In genomic region chr11:2992234-2992999, GRCh38 we compare ENCODE assay signal across 1 cellular context.
TF ChIP-seq lines count a peak whose summit lies in the region.

A gene with protein sequence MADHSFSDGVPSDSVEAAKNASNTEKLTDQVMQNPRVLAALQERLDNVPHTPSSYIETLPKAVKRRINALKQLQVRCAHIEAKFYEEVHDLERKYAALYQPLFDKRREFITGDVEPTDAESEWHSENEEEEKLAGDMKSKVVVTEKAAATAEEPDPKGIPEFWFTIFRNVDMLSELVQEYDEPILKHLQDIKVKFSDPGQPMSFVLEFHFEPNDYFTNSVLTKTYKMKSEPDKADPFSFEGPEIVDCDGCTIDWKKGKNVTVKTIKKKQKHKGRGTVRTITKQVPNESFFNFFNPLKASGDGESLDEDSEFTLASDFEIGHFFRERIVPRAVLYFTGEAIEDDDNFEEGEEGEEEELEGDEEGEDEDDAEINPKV (minus strand): TSS chr11:2992329. CDS start chr11:2979220, 13,109 bp downstream.

TF ChIP-seq in K562, 482 proteins besides CTCF, POLR2A, EP300 and RAD21 (continued from another document):
- TF ChIP-seq, protein P1, sequence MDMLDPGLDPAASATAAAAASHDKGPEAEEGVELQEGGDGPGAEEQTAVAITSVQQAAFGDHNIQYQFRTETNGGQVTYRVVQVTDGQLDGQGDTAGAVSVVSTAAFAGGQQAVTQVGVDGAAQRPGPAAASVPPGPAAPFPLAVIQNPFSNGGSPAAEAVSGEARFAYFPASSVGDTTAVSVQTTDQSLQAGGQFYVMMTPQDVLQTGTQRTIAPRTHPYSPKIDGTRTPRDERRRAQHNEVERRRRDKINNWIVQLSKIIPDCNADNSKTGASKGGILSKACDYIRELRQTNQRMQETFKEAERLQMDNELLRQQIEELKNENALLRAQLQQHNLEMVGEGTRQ (CRISPR knock-in tag; IDR thresholded peaks at IDR 0.05), result no peak
- TF ChIP-seq RREB1 (CRISPR knock-in tag; IDR thresholded peaks at IDR 0.05) (no peak), BRD4 (IDR thresholded peaks at IDR 0.05) (no peak), NR2C1 (IDR thresholded peaks at IDR 0.05) (no peak), NR2C1 (tag; IDR thresholded peaks at IDR 0.05) (no peak), ZKSCAN8 (CRISPR knock-in tag; IDR thresholded peaks at IDR 0.05) (no peak)
TF ChIP-seq in K562: peak in this region for 119.
